Comparison of ENCODE assay signal across 1 cellular context in the genomic region with DNA sequence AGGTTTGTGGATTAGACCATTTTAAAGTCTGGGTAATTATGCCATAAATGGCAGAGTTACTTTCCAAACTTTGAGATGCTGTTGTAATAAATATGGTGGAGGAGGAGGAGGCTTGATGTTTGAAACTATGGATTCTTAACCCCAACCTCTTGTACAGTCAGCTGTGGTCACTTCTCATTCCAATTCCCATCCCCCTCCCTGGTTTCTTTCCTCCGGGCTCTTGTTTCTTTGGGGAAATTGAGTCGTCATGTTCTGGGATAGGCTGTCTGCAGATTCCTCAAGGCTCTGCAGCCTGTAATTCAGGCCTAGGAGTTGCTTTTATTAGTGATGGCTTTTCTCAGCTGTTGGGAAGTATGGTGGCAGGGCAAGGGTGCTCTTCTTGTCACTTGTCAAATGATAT.
TF ChIP-seq lines count a peak whose summit lies in the region.

No MANE protein-coding gene starts in this region.

TF ChIP-seq in WTC11, 78 proteins besides CTCF, POLR2A, EP300 and RAD21 (continued from another document):
- no peak for TF ChIP-seq NFATC4 (CRISPR knock-in tag; IDR thresholded peaks at IDR 0.05)
- TF ChIP-seq ETV6 (CRISPR knock-in tag; IDR thresholded peaks at IDR 0.05): no peak
- no peak for TF ChIP-seq CBFB (CRISPR knock-in tag; IDR thresholded peaks at IDR 0.05; ENCODE audit: low read depth)
- TF ChIP-seq FOXP4 (CRISPR knock-in tag; IDR thresholded peaks at IDR 0.05): no peak
- TF ChIP-seq IRF2 (CRISPR knock-in tag; IDR thresholded peaks at IDR 0.05; ENCODE audit: borderline replicate concordance, low read depth): no peak
- no peak for TF ChIP-seq SP1 (CRISPR knock-in tag; conservative IDR thresholded peaks at IDR 0.05)
- no peak for TF ChIP-seq GABPB1 (CRISPR knock-in tag; IDR thresholded peaks at IDR 0.05)
- TF ChIP-seq, protein P1, sequence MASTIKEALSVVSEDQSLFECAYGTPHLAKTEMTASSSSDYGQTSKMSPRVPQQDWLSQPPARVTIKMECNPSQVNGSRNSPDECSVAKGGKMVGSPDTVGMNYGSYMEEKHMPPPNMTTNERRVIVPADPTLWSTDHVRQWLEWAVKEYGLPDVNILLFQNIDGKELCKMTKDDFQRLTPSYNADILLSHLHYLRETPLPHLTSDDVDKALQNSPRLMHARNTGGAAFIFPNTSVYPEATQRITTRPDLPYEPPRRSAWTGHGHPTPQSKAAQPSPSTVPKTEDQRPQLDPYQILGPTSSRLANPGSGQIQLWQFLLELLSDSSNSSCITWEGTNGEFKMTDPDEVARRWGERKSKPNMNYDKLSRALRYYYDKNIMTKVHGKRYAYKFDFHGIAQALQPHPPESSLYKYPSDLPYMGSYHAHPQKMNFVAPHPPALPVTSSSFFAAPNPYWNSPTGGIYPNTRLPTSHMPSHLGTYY (CRISPR knock-in tag; IDR thresholded peaks at IDR 0.05): no peak
- TF ChIP-seq, protein P2, sequence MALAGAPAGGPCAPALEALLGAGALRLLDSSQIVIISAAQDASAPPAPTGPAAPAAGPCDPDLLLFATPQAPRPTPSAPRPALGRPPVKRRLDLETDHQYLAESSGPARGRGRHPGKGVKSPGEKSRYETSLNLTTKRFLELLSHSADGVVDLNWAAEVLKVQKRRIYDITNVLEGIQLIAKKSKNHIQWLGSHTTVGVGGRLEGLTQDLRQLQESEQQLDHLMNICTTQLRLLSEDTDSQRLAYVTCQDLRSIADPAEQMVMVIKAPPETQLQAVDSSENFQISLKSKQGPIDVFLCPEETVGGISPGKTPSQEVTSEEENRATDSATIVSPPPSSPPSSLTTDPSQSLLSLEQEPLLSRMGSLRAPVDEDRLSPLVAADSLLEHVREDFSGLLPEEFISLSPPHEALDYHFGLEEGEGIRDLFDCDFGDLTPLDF (CRISPR knock-in tag; IDR thresholded peaks at IDR 0.05): no peak
- TF ChIP-seq CDX4 (CRISPR knock-in tag; IDR thresholded peaks at IDR 0.05; ENCODE audit: borderline replicate concordance): no peak
- TF ChIP-seq HMGXB4 (CRISPR knock-in tag; IDR thresholded peaks at IDR 0.05): no peak
